ENCODE assay signal across 8 cellular contexts in the genomic region with DNA sequence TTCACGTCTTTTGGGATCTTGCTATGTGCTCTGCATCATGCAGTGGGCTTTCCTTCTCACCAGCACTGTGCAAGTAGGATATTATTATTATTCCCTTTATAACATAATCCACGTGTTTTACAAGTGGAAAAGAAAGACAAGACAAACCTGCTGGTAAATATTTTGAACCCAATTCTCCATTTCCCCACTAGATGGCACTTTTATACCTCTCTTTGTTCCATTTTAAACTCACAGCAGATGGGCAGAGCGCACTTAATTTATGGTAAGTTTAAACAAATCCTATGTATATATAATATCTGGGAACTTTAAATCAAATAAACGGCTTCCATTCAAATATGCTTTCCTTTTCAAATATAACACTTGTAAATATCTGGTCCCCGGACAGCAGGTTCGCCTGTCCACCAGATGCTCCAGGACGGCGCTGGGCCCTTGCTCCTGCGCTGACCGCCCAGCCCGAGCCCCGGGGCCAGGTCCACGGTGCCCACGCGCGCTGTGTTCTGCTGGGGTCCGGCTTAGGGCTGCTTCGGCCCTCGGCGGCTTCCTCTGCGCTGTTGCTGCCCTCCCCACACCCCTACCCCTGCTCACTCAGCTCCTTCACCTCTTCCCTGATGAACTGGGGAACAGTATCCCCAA. TPM values are rescaled to one million over a fixed set of nuclear protein-coding genes. Genes with fewer than 3 reads are reported as not detected.
A peak's percentile ranks its signal among the peaks of the same experiment; 100 is the strongest.
DNase-seq lines count a peak whose midpoint lies in the region; ATAC-seq and TF ChIP-seq lines count a peak whose summit lies in the region.

No MANE protein-coding gene starts in this region.

- intact Hi-C loops in Panc1 (cut with micrococcal nuclease; ENCODE audit: unreplicated experiment) = loop anchor here (1.0 to 2.0 kb wide), 2 partner anchors 258 to 290 kb away; partner anchors contain the start of gene MTNR1A

- no peak for TF ChIP-seq POLR2A in erythroblast (IDR thresholded peaks at IDR 0.05; ENCODE audit: low read length)

- H3K27me3 ChIP-seq in Panc1 (ENCODE audit: control insufficient read depth, insufficient read depth, low read length) = no peaks in the 10 kb centered on the region

- H3K36me3 ChIP-seq in Panc1 (ENCODE audit: control insufficient read depth, insufficient read depth, low read length) = no peaks in the 10 kb centered on the region

- ATAC-seq in HG03342 (IDR thresholded peaks at IDR 0.05; ENCODE audit: unreplicated experiment) (peak; percentile 55), Panc1 (no peak; the same call in 1 of the 2 replicates), HG03045 (IDR thresholded peaks at IDR 0.05; ENCODE audit: unreplicated experiment) (no peak)

- BruUV-seq in Panc1 (replicated peaks; lab: Mats Ljungman, UMichigan) = no TSS peak

- no peaks in the 10 kb centered on the region for H3K4me1 ChIP-seq in Panc1 (ENCODE audit: control insufficient read depth, insufficient read depth, low read length)

- no peaks in the 10 kb centered on the region for H3K9me3 ChIP-seq in Panc1 (ENCODE audit: control insufficient read depth, insufficient read depth, low read depth, low read length)

- H3K4me3 ChIP-seq in Panc1 (ENCODE audit: low read depth in 2 of 2, low read length in 2 of 2) = no peak overlapping the region

- no peaks in the 10 kb centered on the region for H3K36me3 Mint-ChIP-seq in osteocyte (ENCODE audit: unreplicated experiment)

- in situ Hi-C loops in Panc1 (cut with HindIII; ENCODE audit: low pct_unique_long_range_greater_than_20kb, low sequenced_read_pairs) = no loop called here

- H3K27ac ChIP-seq in Panc1 (ENCODE audit: low read length) = no peak overlapping the region

- DNase-seq in Daoy (ENCODE audit: low read depth) = peak; percentile 8
- DNase-seq in Panc1 (ENCODE audit: low read depth, low spot score) = peak; percentile 41
- DNase-seq in erythroblast (lab: John Stamatoyannopoulos, UW) = peak; percentile 23 to 56
- DNase-seq in osteocyte (ENCODE audit: extremely low spot score, unreplicated experiment) = no peak
- DNase-seq in nucleus accumbens (lab: John Stamatoyannopoulos, UW) = no peak
- no peak for DNase-seq in NCI-H1436 treated with DMSO at 0.1 percent for 48 hours (lab: John Stamatoyannopoulos, UW)

- H3K27ac Mint-ChIP-seq in osteocyte (ENCODE audit: unreplicated experiment) = no peak overlapping the region

- TF ChIP-seq CTCF in Panc1 (IDR thresholded peaks at IDR 0.05) = peak; percentile 65; the same call in 1 of the 2 replicates
- TF ChIP-seq CTCF in osteocyte (IDR thresholded peaks at IDR 0.05) = peak; percentile 72

- CTCF ChIA-PET in Panc1 (lab: Charles Lee) = no interaction called here

- POLR2A ChIA-PET in Panc1 (lab: Charles Lee) = no interaction called here

- H3K4me1 Mint-ChIP-seq in osteocyte (ENCODE audit: unreplicated experiment) = no peaks in the 10 kb centered on the region

- H3K4me3 Mint-ChIP-seq in osteocyte (ENCODE audit: unreplicated experiment) = no peak overlapping the region

- peaks cover 27% of the 10 kb centered on the region for H3K27me3 Mint-ChIP-seq in osteocyte (ENCODE audit: unreplicated experiment)

- no peaks in the 10 kb centered on the region for H3K9me3 Mint-ChIP-seq in osteocyte (ENCODE audit: unreplicated experiment)

RNA-seq across cellular contexts. Expression of gene F11, which starts 31.1 kb away (rescaled TPM):
- not detected in 2 replicates for total RNA-seq in Daoy (2014; rRNA removed; shearing (Covaris generic))
- total RNA-seq in Panc1 (2021; ENCODE audit: unreplicated experiment) (not detected), osteocyte (not detected in 2 replicates)
- polyA plus RNA-seq in Panc1 (2012; ENCODE audit: insufficient read length) = not detected

Comparison
In these comparisons a context has a peak if more than half of its experiments do, and no peak if none do; other contexts are left out.
1. DNase-seq: peak in Daoy (single experiment), Panc1 (single experiment) and erythroblast (2 of 2); none in osteocyte (single experiment), nucleus accumbens (0 of 56) and NCI-H1436 treated with DMSO at 0.1 percent for 48 hours (single experiment).